10 cellular contexts compared by ENCODE assay signal in the genomic region with DNA sequence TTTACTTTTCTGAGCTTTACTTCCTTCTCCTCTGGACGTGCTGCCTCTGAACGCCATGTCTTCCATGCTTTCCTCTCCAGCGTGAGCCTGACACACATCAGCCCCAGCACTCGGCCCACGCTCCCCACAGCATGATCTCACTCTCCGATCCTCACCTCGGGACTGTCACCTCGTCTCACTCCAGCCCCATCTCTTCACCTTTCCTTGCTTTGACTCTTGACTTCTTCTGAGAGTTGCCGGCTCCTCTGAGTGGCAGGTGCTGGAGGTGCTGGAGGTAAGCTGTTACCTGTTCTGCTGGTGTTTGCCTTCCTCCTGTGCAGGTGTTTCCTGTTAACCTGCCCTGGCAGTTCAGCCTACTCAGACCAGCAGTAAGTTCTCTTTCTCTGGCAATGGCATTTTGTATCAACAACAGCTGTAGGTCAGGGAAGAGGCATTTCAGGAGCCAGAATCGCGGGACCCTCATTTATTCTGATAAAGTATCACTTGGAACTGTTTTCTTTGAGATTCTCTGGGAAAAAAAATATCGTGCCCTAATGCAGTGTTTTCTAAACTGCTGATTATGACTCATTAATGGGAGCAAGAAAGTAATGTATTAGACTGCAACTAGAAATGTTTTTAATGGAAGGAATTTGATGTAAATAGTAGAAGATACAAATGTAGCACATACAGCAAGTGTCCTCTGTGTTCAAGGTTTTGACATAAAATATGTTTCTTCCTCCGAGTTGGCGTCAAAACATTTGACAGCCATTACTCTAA.
DNase-seq lines count a peak whose midpoint lies in the region; ATAC-seq and TF ChIP-seq lines count a peak whose summit lies in the region.
"Had no signal": no experiment of that assay in that cellular context is flagged by ENCODE, and none has a peak within 500 bp of the region (broad histone marks: within the 10 kb centered on the region; RNA-seq: fewer than 3 reads in every experiment).

No MANE protein-coding gene starts in this region.

- H3K27me3 ChIP-seq in H9 (ENCODE audit: insufficient read depth, low read length): no peaks in the 10 kb centered on the region
- H3K27me3 ChIP-seq in RWPE2 (ENCODE audit: insufficient read depth, poor library complexity, severe bottlenecking): no peaks in the 10 kb centered on the region
- H3K27me3 ChIP-seq in left lung: no peaks in the 10 kb centered on the region
- H3K27me3 ChIP-seq: right lobe of liver, SJSA1 had no signal

- H3K9me3 ChIP-seq in H9 (ENCODE audit: control insufficient read depth, low read depth, low read length) (no peaks in the 10 kb centered on the region), RWPE2 (ENCODE audit: severe bottlenecking) (no peaks in the 10 kb centered on the region), left lung (no peaks in the 10 kb centered on the region)
- H3K9me3 ChIP-seq: right lobe of liver, SJSA1 had no signal

- H3K4me3 ChIP-seq in RWPE2 (ENCODE audit: severe bottlenecking) (no peak overlapping the region), left lung (peak overlapping the region in 1 of 2 donors; percentile 6)
- H3K4me3 ChIP-seq: right lobe of liver, SJSA1 had no signal

- no CpG with 5 or more reads among the region's 14 CpGs for WGBS in H9 (ENCODE audit: extremely low coverage, insufficient read length, low lambda C conversion rate)

- H2BK5ac ChIP-seq in H9 (ENCODE audit: insufficient read length, low read length): no peak overlapping the region

- H3K27ac Mint-ChIP-seq in H9: peak overlapping the region; percentile 15 to 74 (median 21); a peak in 4 of 7 replicates

- intact Hi-C loops in left lung (cut with DNase I): no loop called here

- H3K79me1 ChIP-seq in H9 (ENCODE audit: insufficient read depth, low read depth, low read length, poor library complexity, severe bottlenecking): peaks cover 5% of the 10 kb centered on the region

- no peak overlapping the region for H3K4me2 ChIP-seq in H9 (ENCODE audit: insufficient read depth, insufficient read length, low read length)

- no peak overlapping the region for H3K23ac ChIP-seq in H9 (ENCODE audit: insufficient read length, low read depth, low read length)

- no peak for TF ChIP-seq CTCF in H9 (conservative IDR thresholded peaks at IDR 0.05)
- no peak for TF ChIP-seq CTCF in RWPE2 (IDR thresholded peaks at IDR 0.05; ENCODE audit: poor library complexity, severe bottlenecking)
- TF ChIP-seq CTCF in left lung (IDR thresholded peaks at IDR 0.05): no peak

- H3K4me1 ChIP-seq in H9 (ENCODE audit: insufficient read depth, low read length) (peaks cover 17% of the 10 kb centered on the region; the same call in 1 of the 2 replicates), RWPE2 (ENCODE audit: insufficient read depth, poor library complexity, severe bottlenecking) (peaks cover 5% of the 10 kb centered on the region), left lung (peaks cover 14 to 66% of the 10 kb centered on the region in 2 donors)

- H4K8ac ChIP-seq in H9 (replicated peaks; ENCODE audit: insufficient read length, low read depth, low read length): no peak overlapping the region

- no peak overlapping the region for H3K56ac ChIP-seq in H9 (ENCODE audit: insufficient read length, low read depth, low read length)

- no peaks in the 10 kb centered on the region for H3K36me3 Mint-ChIP-seq in H9 (ENCODE audit: insufficient read depth in 1 of 3, low read depth in 3 of 3)

- H2BK15ac ChIP-seq in H9 (ENCODE audit: low read depth, low read length): no peak overlapping the region

- H3K36me3 ChIP-seq in RWPE2 (ENCODE audit: low read depth): no peaks in the 10 kb centered on the region
- H3K36me3 ChIP-seq in left lung: no peaks in the 10 kb centered on the region
- H3K36me3 ChIP-seq: right lobe of liver, SJSA1 had no signal

- no peak overlapping the region for H3K27ac ChIP-seq in H9 (ENCODE audit: insufficient read length, low read depth, low read length)
- H3K27ac ChIP-seq in RWPE2 (ENCODE audit: poor library complexity, severe bottlenecking): no peak overlapping the region
- H3K27ac ChIP-seq in left lung: peak overlapping the region; percentile 26 to 57
- H3K27ac ChIP-seq: right lobe of liver, SJSA1 had no signal

- H3T11ph ChIP-seq in H9 (ENCODE audit: low read length): no peak overlapping the region

- no peak overlapping the region for H2AK5ac ChIP-seq in H9 (ENCODE audit: insufficient read length, low read length)

- no peak overlapping the region for H2BK20ac ChIP-seq in H9 (ENCODE audit: low read depth, low read length, poor library complexity, severe bottlenecking)

- no peak overlapping the region for H4K91ac ChIP-seq in H9 (ENCODE audit: insufficient read length, low read depth, low read length)

- peak overlapping the region; percentile 9 for H3K18ac ChIP-seq in H9 (ENCODE audit: insufficient read length, low read depth, low read length)

- no peaks in the 10 kb centered on the region for H4K20me1 ChIP-seq in H9 (ENCODE audit: control insufficient read depth, insufficient read depth, insufficient read length)

- peaks cover 81 to 82% of the 10 kb centered on the region in 2 experiments for H3K4me1 Mint-ChIP-seq in H9

- H3K23me2 ChIP-seq in H9 (ENCODE audit: insufficient read length, low read depth, low read length, poor library complexity, severe bottlenecking): no peaks in the 10 kb centered on the region

- H3K14ac ChIP-seq in H9 (ENCODE audit: insufficient read depth, low read length): 0 out of 2 replicates have a peak overlapping the region, but pooled peaks have one; percentile 38

- no peak overlapping the region for H4K5ac ChIP-seq in H9 (ENCODE audit: insufficient read length, low read depth, low read length)

- H2BK12ac ChIP-seq in H9 (ENCODE audit: insufficient read length, low read depth, low read length): no peak overlapping the region

- no peaks in the 10 kb centered on the region for H3K9me3 Mint-ChIP-seq in H9

- ATAC-seq in RWPE2 (ENCODE audit: low read depth) (peak; percentile 76), left lung (peak; percentile 88), GM21367 (IDR thresholded peaks at IDR 0.05; ENCODE audit: unreplicated experiment) (no peak)

- peaks cover 22% of the 10 kb centered on the region; the same call in 1 of the 2 replicates for H3K79me2 ChIP-seq in H9 (ENCODE audit: insufficient read depth, low read length)

- H3K9ac ChIP-seq in H9 (ENCODE audit: extremely low read depth, insufficient read length, low read length): no peak overlapping the region

- no peak overlapping the region for H3K4ac ChIP-seq in H9 (ENCODE audit: low read depth, low read length)

- H2BK120ac ChIP-seq in H9 (ENCODE audit: low read depth, low read length, poor library complexity, severe bottlenecking): no peak overlapping the region

- no peak overlapping the region for H2AFZ ChIP-seq in H9 (ENCODE audit: low read length)

- no peaks in the 10 kb centered on the region for H3K27me3 Mint-ChIP-seq in H9 (ENCODE audit: low read depth)

- in situ Hi-C loops in KBM-7 (cut with MboI; ENCODE audit: low pct_unique_long_range_greater_than_20kb, low sequenced_read_pairs): no loop called here

- DNase-seq in Ammon's horn (ENCODE audit: low spot score) (peak; percentile 42), H9 (no peak), RWPE2 (ENCODE audit: low spot score) (no peak), left lung (peak in 1 of 2 donors; percentile 45), KBM-7 (no peak), SIG-M5 treated with dmso at 0.1 percent for 504 hours (lab: John Stamatoyannopoulos, UW; ENCODE audit: unreplicated experiment) (no peak), cerebellar nuclear complex (lab: John Stamatoyannopoulos, UW) (no peak)
- DNase-seq: right lobe of liver had no signal

- no peak overlapping the region; a peak in 1 of 5 replicates for H3K4me3 Mint-ChIP-seq in H9

Comparison
In these comparisons a context has a peak if more than half of its experiments do, and no peak if none do; other contexts are left out.
1. H3K27ac ChIP-seq: peak in left lung (2 of 2); none in H9 (single experiment) and RWPE2 (single experiment).